ENCODE assay signal across 8 cellular contexts in the genomic region with DNA sequence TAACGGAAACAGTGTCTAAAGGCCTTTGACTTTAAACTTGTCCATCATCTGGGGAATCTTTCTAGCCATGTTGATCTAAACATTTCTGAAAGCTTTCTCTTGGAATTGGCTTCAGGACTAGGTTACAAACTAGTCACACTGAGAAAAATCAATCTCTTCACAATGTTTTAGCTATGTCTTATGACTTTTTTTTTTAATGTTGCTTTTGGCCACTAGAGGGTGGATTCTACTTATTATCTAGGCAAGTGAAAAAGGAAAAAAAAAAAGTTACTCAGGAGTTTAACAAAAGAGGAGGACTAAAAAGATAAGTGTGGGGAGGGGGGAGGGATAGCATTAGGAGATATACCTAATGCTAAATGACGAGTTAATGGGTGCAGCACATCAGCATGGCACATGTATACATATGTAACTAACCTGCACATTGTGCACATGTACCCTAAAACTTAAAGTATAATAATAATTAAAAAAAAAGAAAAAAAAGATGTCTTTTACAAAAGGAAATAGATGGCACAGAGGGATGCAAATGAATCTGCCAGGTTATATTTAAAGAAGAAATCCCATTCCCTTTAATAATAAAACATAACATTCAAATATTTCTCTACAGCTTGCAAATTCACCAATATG.
DNase-seq lines count a peak whose midpoint lies in the region; ATAC-seq, FAIRE-seq and TF ChIP-seq lines count a peak whose summit lies in the region.

No MANE protein-coding gene starts in this region.

- FAIRE-seq in frontal cortex (lab: Jason Lieb, UNC) = peak; percentile 8

- ATAC-seq in GM21528 (IDR thresholded peaks at IDR 0.05; ENCODE audit: low FRiP score, unreplicated experiment) = no peak

- POLR2A ChIA-PET in HEK293T (lab: Yijun Ruan, JAX) = no interaction called here

- CTCF ChIA-PET in HEK293T (lab: Yijun Ruan, JAX) = interaction anchor here (0.6 to 1.2 kb wide), 4 partner anchors 146 to 896 kb away, joined by 3 to 9 read pairs (median 5); no protein-coding TSS in a partner anchor

- DNase-seq in AG20443 (ENCODE audit: low spot score) = peak; percentile 27
- DNase-seq in HEK293T (ENCODE audit: extremely low spot score) = no peak
- DNase-seq in SHP77 treated with DMSO at 0.1 percent for 48 hours (lab: John Stamatoyannopoulos, UW) = peak; percentile 9
- no peak for DNase-seq in frontal cortex (ENCODE audit: low spot score in 2 of 2)
- DNase-seq in smooth muscle cell of the brain vasculature (ENCODE audit: low read depth, low spot score) = peak; percentile 52
- DNase-seq in activated CD4-positive, alpha-beta T cell treated with anti-CD3 and anti-CD28 coated beads, Interleukin-2, amount 50 U/mL, for 48 hours = no peak
- DNase-seq in OCI-M2 (lab: John Stamatoyannopoulos, UW; ENCODE audit: unreplicated experiment) = no peak

TF ChIP-seq in HEK293T, 16 proteins besides CTCF, POLR2A, EP300 and RAD21:
- TF ChIP-seq ZNF384 (IDR thresholded peaks at IDR 0.05) (peak; percentile 78), FOXM1 (IDR thresholded peaks at IDR 0.05; ENCODE audit: borderline replicate concordance) (no peak)

Comparison
In these comparisons a context has a peak if more than half of its experiments do, and no peak if none do; other contexts are left out.
1. DNase-seq: peak in AG20443 (single experiment), SHP77 treated with DMSO at 0.1 percent for 48 hours (single experiment) and smooth muscle cell of the brain vasculature (single experiment); none in HEK293T (single experiment), frontal cortex (0 of 2), activated CD4-positive, alpha-beta T cell treated with anti-CD3 and anti-CD28 coated beads, Interleukin-2, amount 50 U/mL, for 48 hours (0 of 2) and OCI-M2 (single experiment).